22 cellular contexts compared by ENCODE assay signal in genomic region chr10:101085846-101086245, GRCh38. TPM values are rescaled to one million over a fixed set of nuclear protein-coding genes. Genes with fewer than 3 reads are reported as not detected.
A peak's percentile ranks its signal among the peaks of the same experiment; 100 is the strongest.
DNase-seq lines count a peak whose midpoint lies in the region; ATAC-seq, FAIRE-seq and TF ChIP-seq lines count a peak whose summit lies in the region.
"Had no signal": no experiment of that assay in that cellular context is flagged by ENCODE, and none has a peak within 500 bp of the region (broad histone marks: within the 10 kb centered on the region; RNA-seq: fewer than 3 reads in every experiment).

No MANE protein-coding gene starts in this region.

- POLR2A ChIA-PET in CD8-positive, alpha-beta T cell (lab: Charles Lee): interaction anchor here (0.5 kb wide), 1 partner anchor 770 kb away, joined by 3 read pairs; no protein-coding TSS in a partner anchor

- no peak overlapping the region for H3K4me3 Mint-ChIP-seq in stimulated activated effector memory CD8-positive, alpha-beta T cell treated with anti-CD3 and anti-CD28 coated beads, Interleukin-12 subunit alpha, Interleukin-12 subunit beta, amount 100 ng/mL, for 72 hours
- H3K4me3 Mint-ChIP-seq in CD8-positive, alpha-beta T cell: no peak overlapping the region
- H3K4me3 Mint-ChIP-seq: CD4-positive, alpha-beta T cell had no signal

- H3K27me3 Mint-ChIP-seq in CD8-positive, alpha-beta T cell (ENCODE audit: low read depth): peaks cover 60% of the 10 kb centered on the region

- H3K36me3 Mint-ChIP-seq in stimulated activated effector memory CD8-positive, alpha-beta T cell treated with anti-CD3 and anti-CD28 coated beads, Interleukin-12 subunit alpha, Interleukin-12 subunit beta, amount 100 ng/mL, for 72 hours: peaks cover 2% of the 10 kb centered on the region
- H3K36me3 Mint-ChIP-seq in CD8-positive, alpha-beta T cell: no peaks in the 10 kb centered on the region

- peaks cover under 1% of the 10 kb centered on the region for H3K9me3 Mint-ChIP-seq in stimulated activated effector memory CD8-positive, alpha-beta T cell treated with anti-CD3 and anti-CD28 coated beads, Interleukin-12 subunit alpha, Interleukin-12 subunit beta, amount 100 ng/mL, for 72 hours
- H3K9me3 Mint-ChIP-seq in CD8-positive, alpha-beta T cell: no peaks in the 10 kb centered on the region
- H3K9me3 Mint-ChIP-seq: CD4-positive, alpha-beta T cell had no signal

- ATAC-seq in stimulated activated effector memory CD8-positive, alpha-beta T cell treated with anti-CD3 and anti-CD28 coated beads, Interleukin-12 subunit alpha, Interleukin-12 subunit beta, amount 100 ng/mL, for 72 hours: peak; percentile 29
- no peak for ATAC-seq in HG03039 (IDR thresholded peaks at IDR 0.05; ENCODE audit: unreplicated experiment)
- no peak for ATAC-seq in CD8-positive, alpha-beta T cell

- peak; percentile 92 for FAIRE-seq in bronchial epithelial cell (lab: Jason Lieb, UNC)
- FAIRE-seq: GM12892 had no signal

- no peaks in the 10 kb centered on the region for H3K9me3 ChIP-seq in CD8-positive, alpha-beta T cell (ENCODE audit: low read length)
- H3K9me3 ChIP-seq: BE2C, HAP-1, SJSA1 had no signal

- no peaks in the 10 kb centered on the region for H3K4me1 Mint-ChIP-seq in stimulated activated effector memory CD8-positive, alpha-beta T cell treated with anti-CD3 and anti-CD28 coated beads, Interleukin-12 subunit alpha, Interleukin-12 subunit beta, amount 100 ng/mL, for 72 hours
- no peaks in the 10 kb centered on the region for H3K4me1 Mint-ChIP-seq in CD8-positive, alpha-beta T cell (ENCODE audit: low read depth)

- H3K27ac Mint-ChIP-seq in stimulated activated effector memory CD8-positive, alpha-beta T cell treated with anti-CD3 and anti-CD28 coated beads, Interleukin-12 subunit alpha, Interleukin-12 subunit beta, amount 100 ng/mL, for 72 hours: no peak overlapping the region
- H3K27ac Mint-ChIP-seq in CD8-positive, alpha-beta T cell: no peak overlapping the region
- H3K27ac Mint-ChIP-seq: CD4-positive, alpha-beta T cell had no signal

- H3K4me3 ChIP-seq in bronchial epithelial cell (ENCODE audit: low read depth, low read length): no peak overlapping the region
- no peak overlapping the region for H3K4me3 ChIP-seq in CD8-positive, alpha-beta T cell (ENCODE audit: low read depth, low read length)
- H3K4me3 ChIP-seq: HAP-1, SJSA1 had no signal

- no peak overlapping the region for H3K27ac ChIP-seq in CD8-positive, alpha-beta T cell (ENCODE audit: low read depth, low read length)
- H3K27ac ChIP-seq: HL-60, SJSA1 had no signal

- no peak for TF ChIP-seq CTCF in bronchial epithelial cell (IDR thresholded peaks at IDR 0.05; ENCODE audit: insufficient read depth, low read length, severe bottlenecking)
- no peak for TF ChIP-seq CTCF in CD8-positive, alpha-beta T cell (IDR thresholded peaks at IDR 0.05)

- H3K36me3 ChIP-seq in bronchial epithelial cell (ENCODE audit: control insufficient read depth, insufficient read depth, low read length): no peaks in the 10 kb centered on the region
- no peaks in the 10 kb centered on the region for H3K36me3 ChIP-seq in CD8-positive, alpha-beta T cell (ENCODE audit: insufficient read depth, low read length)
- H3K36me3 ChIP-seq: BE2C, HAP-1, SJSA1 had no signal

- H3K27me3 ChIP-seq in bronchial epithelial cell (ENCODE audit: control insufficient read depth, insufficient read depth, low read length): peaks cover 11% of the 10 kb centered on the region
- H3K27me3 ChIP-seq in CD8-positive, alpha-beta T cell (ENCODE audit: insufficient read depth, low read length): peaks cover 8% of the 10 kb centered on the region
- H3K27me3 ChIP-seq: BE2C had no signal

- DNase-seq in NCI-H1417 (lab: John Stamatoyannopoulos, UW): peak in 2 of 3 experiments; percentile 51 to 80
- no peak for DNase-seq in NCI-H1417 treated with DMSO at 0.1 percent for 48 hours (lab: John Stamatoyannopoulos, UW)
- DNase-seq in NCI-H69 (lab: John Stamatoyannopoulos, UW): peak; percentile 53
- peak; percentile 87 for DNase-seq in bronchial epithelial cell (ENCODE audit: low read depth)
- DNase-seq in stimulated activated effector memory CD8-positive, alpha-beta T cell treated with anti-CD3 and anti-CD28 coated beads, Interleukin-12 subunit alpha, Interleukin-12 subunit beta, amount 100 ng/mL, for 72 hours (ENCODE audit: low spot score in 2 of 2): no peak
- no peak for DNase-seq in NCI-H2227 treated with DMSO at 0.1 percent for 48 hours (lab: John Stamatoyannopoulos, UW)
- no peak for DNase-seq in CD8-positive, alpha-beta T cell
- DNase-seq: 8988T; BE2C; CD4-positive, alpha-beta T cell; DMS79 treated with DMSO at 0.1 percent for 48 hours; GF-D8; MV-4-11; NCI-H1436; NCI-H2081; NCI-H524; RPMI8226 had no signal

- CTCF ChIA-PET in CD8-positive, alpha-beta T cell (lab: Charles Lee): interaction anchor here (1.4 to 5.7 kb wide), 4 partner anchors 11 to 56 kb away, joined by 4 to 29 read pairs (median 16); partner anchors contain the start of gene KAZALD1

- H3K4me1 ChIP-seq in CD8-positive, alpha-beta T cell (ENCODE audit: insufficient read depth, low read length): no peaks in the 10 kb centered on the region
- H3K4me1 ChIP-seq: HAP-1, SJSA1 had no signal

- intact Hi-C loops in CD8-positive, alpha-beta T cell (cut with DNase I, micrococcal nuclease): no loop called here

RNA-seq across cellular contexts. Expression of gene KAZALD1, which starts 24.1 kb away (rescaled TPM):
- 1.6 and 4.0 TPM in 2 replicates for total RNA-seq in bronchial epithelial cell
- not detected for total RNA-seq in CD8-positive, alpha-beta T cell
- total RNA-seq: CD4-positive, alpha-beta T cell had no signal

RNA-seq across cellular contexts. Expression of gene TLX1, which starts 45.3 kb away (rescaled TPM):
- total RNA-seq in bronchial epithelial cell: not detected in 2 replicates
- not detected for total RNA-seq in CD8-positive, alpha-beta T cell
- total RNA-seq: CD4-positive, alpha-beta T cell; SJSA1 had no signal

RNA-seq across cellular contexts. Expression of gene SFXN3, which starts 54.8 kb away (rescaled TPM):
- total RNA-seq in bronchial epithelial cell: 14.0 and 16.1 TPM in 2 replicates
- 10 to 100 TPM; 38.1 to 39.3 TPM for total RNA-seq in CD8-positive, alpha-beta T cell

RNA-seq across cellular contexts. Expression of gene PDZD7, which starts 54.9 kb away (rescaled TPM):
- total RNA-seq in bronchial epithelial cell: 0.13 and 0.26 TPM in 2 replicates
- 1 to 10 TPM in 1 of 2 experiments, under 1 TPM in 1; 0.95 to 1.7 TPM for total RNA-seq in CD8-positive, alpha-beta T cell

Comparison
In these comparisons a context has a peak if more than half of its experiments do, and no peak if none do; other contexts are left out.
1. DNase-seq: peak in NCI-H1417 (2 of 3), NCI-H69 (single experiment) and bronchial epithelial cell (single experiment); none in NCI-H1417 treated with DMSO at 0.1 percent for 48 hours (single experiment), stimulated activated effector memory CD8-positive, alpha-beta T cell treated with anti-CD3 and anti-CD28 coated beads, Interleukin-12 subunit alpha, Interleukin-12 subunit beta, amount 100 ng/mL, for 72 hours (0 of 2), NCI-H2227 treated with DMSO at 0.1 percent for 48 hours (single experiment) and CD8-positive, alpha-beta T cell (0 of 7).